1 cellular context compared by ENCODE assay signal in genomic region chr20:44885392-44886275, GRCh38.
TF ChIP-seq lines count a peak whose summit lies in the region.

Gene YWHAB, plus strand, starts transcription at chr20:44885705. Its CDS starts 15,829 bp downstream, at chr20:44901534.

TF ChIP-seq in K562, 482 proteins besides CTCF, POLR2A, EP300 and RAD21 (continued from another document and continues in another):
- TF ChIP-seq RREB1 (CRISPR knock-in tag; IDR thresholded peaks at IDR 0.05) (peak; percentile 79; the same call in 1 of the 2 replicates), TSC22D4 (tag; IDR thresholded peaks at IDR 0.05) (no peak), ZNF444 (CRISPR knock-in tag; IDR thresholded peaks at IDR 0.05) (no peak), TEAD1 (CRISPR knock-in tag; IDR thresholded peaks at IDR 0.05) (no peak), PBX2 (CRISPR knock-in tag; IDR thresholded peaks at IDR 0.05; ENCODE audit: low read depth) (no peak), PBX2 (tag; conservative IDR thresholded peaks at IDR 0.05; ENCODE audit: low read depth) (no peak), ZNF3 (CRISPR knock-in tag; IDR thresholded peaks at IDR 0.05) (no peak), CAMTA2 (CRISPR knock-in tag; conservative IDR thresholded peaks at IDR 0.05) (no peak), STAG1 (CRISPR knock-in tag; IDR thresholded peaks at IDR 0.05; ENCODE audit: borderline replicate concordance) (no peak), CTBP1 (IDR thresholded peaks at IDR 0.05; ENCODE audit: borderline replicate concordance) (peak; percentile 47), PHF8 (IDR thresholded peaks at IDR 0.05; ENCODE audit: borderline replicate concordance, low read length) (peak; percentile 94), KDM4B (IDR thresholded peaks at IDR 0.05; ENCODE audit: borderline replicate concordance in 2 of 2, low read depth in 1 of 2) (peak in 1 of 2 experiments; percentile 56; a peak in 1 of 4 replicates), ZHX1 (conservative IDR thresholded peaks at IDR 0.05; ENCODE audit: low read length) (no peak), HDGF (IDR thresholded peaks at IDR 0.05) (peak; percentile 91; the same call in 1 of the 2 replicates), ZMIZ1 (IDR thresholded peaks at IDR 0.05; ENCODE audit: low read depth in 2 of 2, low read length in 2 of 2) (0 out of 4 replicates have a peak, but pooled peaks of 1 of the 2 experiments have one; percentile 17), HMG20B (CRISPR knock-in tag; IDR thresholded peaks at IDR 0.05) (no peak), HNRNPL (IDR thresholded peaks at IDR 0.05; ENCODE audit: low read depth, low read length) (no peak), PHF20 (IDR thresholded peaks at IDR 0.05; ENCODE audit: partially characterized antibody) (peak; percentile 64), CUX1 (CRISPR knock-in tag; IDR thresholded peaks at IDR 0.05) (no peak), NCOA1 (IDR thresholded peaks at IDR 0.05; ENCODE audit: low read depth) (0 out of 2 replicates have a peak, but pooled peaks have one; percentile 14), FOXK1 (CRISPR knock-in tag; IDR thresholded peaks at IDR 0.05; ENCODE audit: borderline replicate concordance) (no peak), ZNF592 (IDR thresholded peaks at IDR 0.05) (no peak), WHSC1 (IDR thresholded peaks at IDR 0.05; ENCODE audit: low read length) (no peak), RCOR1 (IDR thresholded peaks at IDR 0.05; ENCODE audit: borderline replicate concordance in 1 of 2, low read depth in 2 of 2, low read length in 2 of 2) (peak in 1 of 2 experiments; percentile 38; a peak in 1 of 4 replicates)
